In the genomic region with DNA sequence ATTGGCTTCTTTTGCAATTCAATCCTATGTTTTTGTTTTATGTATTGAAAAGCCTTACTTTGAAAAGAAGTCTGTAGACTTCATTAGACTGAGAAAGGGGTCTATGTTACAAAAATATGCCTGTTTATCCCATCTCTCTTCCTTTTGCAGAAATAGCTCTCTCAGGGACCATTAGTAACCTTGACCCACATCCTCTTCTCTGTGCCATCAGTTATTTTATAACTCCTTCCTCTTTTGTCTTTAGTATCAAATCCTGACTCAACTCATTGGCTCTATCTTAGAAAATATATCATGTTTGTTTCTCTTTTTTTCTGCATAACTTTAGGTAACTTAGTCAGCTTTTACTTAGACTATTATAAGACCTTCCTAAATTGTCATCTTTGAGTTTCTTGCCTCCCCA, we compare ENCODE assay signal across 17 cellular contexts.
"Had no signal": no experiment of that assay in that cellular context is flagged by ENCODE, and none has a peak within 500 bp of the region (broad histone marks: within the 10 kb centered on the region; RNA-seq: fewer than 3 reads in every experiment).

No MANE protein-coding gene starts in this region.

- H3K27ac ChIP-seq: hepatocyte, WERI-Rb-1 had no signal

- H3K4me2 ChIP-seq: hepatocyte had no signal

- H3K9me3 Mint-ChIP-seq: activated CD4-positive, alpha-beta memory T cell treated with anti-CD3 and anti-CD28 coated beads, Interleukin-2, amount 10 ng/mL, durations not matched to agents 7 days and 5 days; activated naive CD8-positive, alpha-beta T cell treated with anti-CD3 and anti-CD28 coated beads for 36 hours; activated T-cell treated with anti-CD3 and anti-CD28 coated beads, Interleukin-2, amount 50 U/mL, for 72 hours; endodermal cell; type B pancreatic cell had no signal

- H3K27me3 Mint-ChIP-seq: type B pancreatic cell had no signal

- H3K4me3 ChIP-seq: hepatocyte, spleen had no signal

- H3K36me3 Mint-ChIP-seq: activated naive CD8-positive, alpha-beta T cell treated with anti-CD3 and anti-CD28 coated beads for 36 hours had no signal

- H3K9me3 ChIP-seq: spleen had no signal

- H3K27me3 ChIP-seq: hepatocyte, spleen had no signal

- H3K4me3 Mint-ChIP-seq: activated CD4-positive, alpha-beta memory T cell treated with anti-CD3 and anti-CD28 coated beads, Interleukin-2, amount 10 ng/mL, durations not matched to agents 7 days and 5 days; activated CD4-positive, alpha-beta T cell treated with anti-CD3 and anti-CD28 coated beads for 36 hours; activated naive CD8-positive, alpha-beta T cell treated with anti-CD3 and anti-CD28 coated beads for 36 hours; activated T-cell treated with anti-CD3 and anti-CD28 coated beads, Interleukin-2, amount 50 U/mL, for 72 hours; endodermal cell; type B pancreatic cell had no signal

- ATAC-seq: activated CD4-positive, alpha-beta T cell treated with anti-CD3 and anti-CD28 coated beads for 36 hours; activated T-cell treated with anti-CD3 and anti-CD28 coated beads, Interleukin-2, amount 50 U/mL, for 72 hours; left ventricle myocardium superior; sciatic nerve had no signal

- H2AFZ ChIP-seq: hepatocyte had no signal

- H3K27ac Mint-ChIP-seq: activated CD4-positive, alpha-beta memory T cell treated with anti-CD3 and anti-CD28 coated beads, Interleukin-2, amount 10 ng/mL, durations not matched to agents 7 days and 5 days; activated CD4-positive, alpha-beta T cell treated with anti-CD3 and anti-CD28 coated beads for 36 hours; activated naive CD8-positive, alpha-beta T cell treated with anti-CD3 and anti-CD28 coated beads for 36 hours; activated T-cell treated with anti-CD3 and anti-CD28 coated beads, Interleukin-2, amount 50 U/mL, for 72 hours; endodermal cell; type B pancreatic cell had no signal

- H3K36me3 ChIP-seq: spleen, WERI-Rb-1 had no signal

- DNase-seq: activated CD4-positive, alpha-beta memory T cell treated with anti-CD3 and anti-CD28 coated beads, Interleukin-2, amount 10 ng/mL, durations not matched to agents 7 days and 5 days; activated CD4-positive, alpha-beta T cell treated with anti-CD3 and anti-CD28 coated beads for 36 hours; activated gamma-delta T cell treated with Interleukin-2 at 50 U/mL for 16 hours; activated naive CD8-positive, alpha-beta T cell treated with anti-CD3 and anti-CD28 coated beads for 36 hours; activated T-cell treated with anti-CD3 and anti-CD28 coated beads, Interleukin-2, amount 50 U/mL, for 72 hours; dermis blood vessel endothelial cell; endodermal cell; erythroblast; kidney; left ventricle myocardium superior; mesendoderm; spleen; stimulated activated naive CD4-positive, alpha-beta T cell treated with Interleukin-2 at 50 U/mL for 16 hours; WERI-Rb-1 had no signal

- H3K4me1 Mint-ChIP-seq: activated CD4-positive, alpha-beta memory T cell treated with anti-CD3 and anti-CD28 coated beads, Interleukin-2, amount 10 ng/mL, durations not matched to agents 7 days and 5 days; activated CD4-positive, alpha-beta T cell treated with anti-CD3 and anti-CD28 coated beads for 36 hours; activated naive CD8-positive, alpha-beta T cell treated with anti-CD3 and anti-CD28 coated beads for 36 hours had no signal
